8 cellular contexts compared by ENCODE assay signal in genomic region chr1:155499953-155500621, GRCh38.
DNase-seq lines count a peak whose midpoint lies in the region; ATAC-seq and TF ChIP-seq lines count a peak whose summit lies in the region.

No MANE protein-coding gene starts in this region.

- DNase-seq in NCI-H128 (lab: John Stamatoyannopoulos, UW; ENCODE audit: unreplicated experiment), result peak; percentile 44
- DNase-seq in SW480 (ENCODE audit: low spot score), result peak; percentile 35
- no peak for DNase-seq in left lobe of liver (ENCODE audit: low spot score)
- DNase-seq in PC-3, result no peak
- DNase-seq in neural progenitor cell (ENCODE audit: low spot score), result no peak
- DNase-seq in AML-193 (lab: John Stamatoyannopoulos, UW), result no peak

- no peak overlapping the region for H2AFZ ChIP-seq in PC-3 (ENCODE audit: low read length)
- no peak overlapping the region for H2AFZ ChIP-seq in neural progenitor cell (replicated peaks)

- H3K4me3 ChIP-seq in PC-3 (ENCODE audit: low read length), result no peak overlapping the region
- H3K4me3 ChIP-seq in neural progenitor cell, result no peak overlapping the region

- ATAC-seq in GM18907 (IDR thresholded peaks at IDR 0.05; ENCODE audit: unreplicated experiment) (peak; percentile 46), left lobe of liver (peak; percentile 61), PC-3 (no peak), HG03442 (IDR thresholded peaks at IDR 0.05; ENCODE audit: unreplicated experiment) (no peak)

- no peaks in the 10 kb centered on the region for H3K9me3 Mint-ChIP-seq in neural progenitor cell

- no peak overlapping the region for H3K27ac Mint-ChIP-seq in neural progenitor cell

- no peaks in the 10 kb centered on the region for H3K9me3 ChIP-seq in PC-3 (ENCODE audit: low read length)
- no peaks in the 10 kb centered on the region for H3K9me3 ChIP-seq in neural progenitor cell (ENCODE audit: low read depth)

- H3K27me3 ChIP-seq in PC-3 (ENCODE audit: low read length) (no peaks in the 10 kb centered on the region), neural progenitor cell (no peaks in the 10 kb centered on the region)

- H3K9ac ChIP-seq in PC-3 (ENCODE audit: low read length), result no peak overlapping the region
- no peak overlapping the region for H3K9ac ChIP-seq in neural progenitor cell

- H3K4me1 ChIP-seq in PC-3 (ENCODE audit: insufficient read depth, low read length) (no peaks in the 10 kb centered on the region), neural progenitor cell (no peaks in the 10 kb centered on the region)

- BruUV-seq in PC-3 (replicated peaks; lab: Mats Ljungman, UMichigan), result no TSS peak

- POLR2A ChIA-PET in PC-3 (lab: Charles Lee; ENCODE audit: unreplicated experiment), result no interaction called here

- no peak overlapping the region for H3K4me2 ChIP-seq in PC-3 (ENCODE audit: low read length)
- H3K4me2 ChIP-seq in neural progenitor cell, result no peak overlapping the region

- no peaks in the 10 kb centered on the region for H3K9me2 ChIP-seq in PC-3 (replicated peaks; ENCODE audit: low read length)

- CTCF ChIA-PET in PC-3 (lab: Charles Lee), result no interaction called here

- H3K27me3 Mint-ChIP-seq in neural progenitor cell (ENCODE audit: insufficient read depth, low read depth), result no peaks in the 10 kb centered on the region

- H3K79me2 ChIP-seq in PC-3 (ENCODE audit: low read length) (peaks cover 50% of the 10 kb centered on the region), neural progenitor cell (ENCODE audit: low read depth) (peaks cover 71% of the 10 kb centered on the region)

- H3K36me3 Mint-ChIP-seq in neural progenitor cell, result peaks cover 4% of the 10 kb centered on the region

- H3K27ac ChIP-seq in PC-3 (ENCODE audit: low read length) (no peak overlapping the region), neural progenitor cell (no peak overlapping the region)

- H3K4me1 Mint-ChIP-seq in neural progenitor cell, result peaks cover 11% of the 10 kb centered on the region

- H4K20me1 ChIP-seq in PC-3 (ENCODE audit: low read length) (0 out of 2 replicates have a peak, but pooled peaks cover 5% of the 10 kb centered on the region), neural progenitor cell (ENCODE audit: low read depth) (peaks cover 38% of the 10 kb centered on the region)

- no peaks in the 10 kb centered on the region; the same call in 1 of the 2 replicates for H3K36me3 ChIP-seq in PC-3 (ENCODE audit: low read depth, low read length)
- no peaks in the 10 kb centered on the region for H3K36me3 ChIP-seq in neural progenitor cell

- intact Hi-C loops in PC-3 (cut with micrococcal nuclease), result no loop called here

- TF ChIP-seq CTCF in PC-3 (conservative IDR thresholded peaks at IDR 0.05; ENCODE audit: low read depth, low read length), result no peak
- TF ChIP-seq CTCF in neural progenitor cell (IDR thresholded peaks at IDR 0.05), result no peak

- H3F3A ChIP-seq in PC-3 (ENCODE audit: low read length, unreplicated experiment), result no peaks in the 10 kb centered on the region
- H3F3A ChIP-seq in neural progenitor cell (ENCODE audit: low read depth), result no peaks in the 10 kb centered on the region

- H3K4me3 Mint-ChIP-seq in neural progenitor cell, result no peak overlapping the region

Comparison
In these comparisons a context has a peak if more than half of its experiments do, and no peak if none do; other contexts are left out.
1. ATAC-seq: peak in GM18907 (single experiment) and left lobe of liver (single experiment); none in PC-3 (single experiment) and HG03442 (single experiment).
2. DNase-seq: peak in NCI-H128 (single experiment) and SW480 (single experiment); none in left lobe of liver (single experiment), PC-3 (single experiment), neural progenitor cell (single experiment) and AML-193 (0 of 2).